In the genomic region with DNA sequence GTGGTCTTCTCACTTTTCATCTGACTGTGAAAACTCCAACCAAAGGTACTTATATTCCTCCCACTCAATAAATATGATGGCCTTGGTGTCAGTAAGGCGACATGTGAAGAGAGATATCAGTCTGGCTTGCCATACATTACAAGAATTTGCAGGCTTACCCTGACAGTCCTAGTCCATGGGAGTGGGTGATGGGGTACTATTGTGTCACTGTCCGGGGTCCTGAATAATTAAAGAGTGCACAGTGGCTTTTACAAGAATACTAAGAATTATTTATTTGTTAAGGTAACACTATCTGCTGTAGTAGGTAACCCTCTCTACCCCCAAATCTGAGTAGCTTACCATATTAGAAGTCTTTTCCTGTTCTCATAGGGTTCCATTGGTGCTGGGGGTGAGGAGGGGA, we compare ENCODE assay signal across 29 cellular contexts. TPM values are rescaled to one million over a fixed set of nuclear protein-coding genes. Genes with fewer than 3 reads are reported as not detected.
DNase-seq lines count a peak whose midpoint lies in the region; ATAC-seq, FAIRE-seq and TF ChIP-seq lines count a peak whose summit lies in the region.
"Had no signal": no experiment of that assay in that cellular context is flagged by ENCODE, and none has a peak within 500 bp of the region (broad histone marks: within the 10 kb centered on the region; RNA-seq: fewer than 3 reads in every experiment).

No MANE protein-coding gene starts in this region.

- H3K27ac ChIP-seq in HepG2 (ENCODE audit: extremely low read length, insufficient read depth, low read length) (no peak overlapping the region), right lobe of liver (no peak overlapping the region)
- H3K27ac ChIP-seq: BLaER1 had no signal

- ATAC-seq in HepG2 (no peak), right lobe of liver (no peak), HG02970 (IDR thresholded peaks at IDR 0.05; ENCODE audit: low FRiP score, unreplicated experiment) (no peak), GM21723 (IDR thresholded peaks at IDR 0.05; ENCODE audit: unreplicated experiment) (no peak)
- ATAC-seq: T-cell had no signal

- DNase-seq in HepG2 (ENCODE audit: low spot score): no peak
- no peak for DNase-seq in right lobe of liver
- DNase-seq in iPS-NIHi11 (ENCODE audit: low spot score): peak; percentile 36
- no peak for DNase-seq in medulla oblongata (ENCODE audit: extremely low spot score)
- DNase-seq: CD4-positive, CD25-positive, alpha-beta regulatory T cell; KBM-7; MM.1S; NCI-H1092; NCI-H1417 treated with DMSO at 0.1 percent for 48 hours; NCI-H1694 treated with DMSO at 0.1 percent for 48 hours; NCI-H2081; NCI-H2171; NCI-H226; NCI-H510A; NCI-H69; OCI-M1; SIG-M5; T-cell had no signal

- TF ChIP-seq POLR2A in HepG2 (IDR thresholded peaks at IDR 0.05; ENCODE audit: insufficient read depth in 1 of 2, low read depth in 2 of 2, low read length in 2 of 2) (no peak), right lobe of liver (IDR thresholded peaks at IDR 0.05) (no peak)

- H3K4me3 ChIP-seq in HepG2 (replicated peaks in 1 of 3; ENCODE audit: insufficient read depth in 1 of 3, low read depth in 2 of 3, low read length in 3 of 3) (no peak overlapping the region), right lobe of liver (no peak overlapping the region)
- H3K4me3 ChIP-seq: BLaER1 had no signal

- H3K27me3 ChIP-seq in HepG2 (ENCODE audit: control insufficient read depth in 1 of 2, insufficient read depth in 2 of 2, low read length in 2 of 2): no peaks in the 10 kb centered on the region
- H3K27me3 ChIP-seq in right lobe of liver: no peaks in the 10 kb centered on the region
- H3K27me3 ChIP-seq: BLaER1 had no signal

- 8% methylated on average over 2 of the region's 2 CpGs for WGBS in HepG2 (ENCODE audit: low lambda C conversion rate)
- WGBS in right lobe of liver (ENCODE audit: insufficient coverage, low coverage, low lambda C conversion rate, missing lambda C conversion rate): 70% methylated on average over 2 of the region's 2 CpGs

- H3K79me2 ChIP-seq in HepG2 (ENCODE audit: insufficient read depth, low read length): no peaks in the 10 kb centered on the region

- H4K20me1 ChIP-seq in HepG2 (ENCODE audit: insufficient read depth, low read length): no peaks in the 10 kb centered on the region
- H4K20me1 ChIP-seq: BLaER1 had no signal

- POLR2A ChIA-PET in HepG2 (lab: Yijun Ruan, JAX): no interaction called here

- CTCF ChIA-PET in HepG2 (lab: Yijun Ruan, JAX; ENCODE audit: low intra/inter-chr PET ratio, low total read pairs): no interaction called here

- H3K4me2 ChIP-seq in HepG2 (ENCODE audit: low read depth, low read length): no peak overlapping the region
- H3K4me2 ChIP-seq: BLaER1 had no signal

- no peaks in the 10 kb centered on the region for H3K9me3 ChIP-seq in HepG2 (ENCODE audit: low read length)
- no peaks in the 10 kb centered on the region for H3K9me3 ChIP-seq in right lobe of liver
- H3K9me3 ChIP-seq: BLaER1 had no signal

- intact Hi-C loops in HepG2 (cut with micrococcal nuclease; ENCODE audit: unreplicated experiment) (no loop called here), right lobe of liver (cut with DNase I) (no loop called here)

- TF ChIP-seq CTCF in HepG2 (CRISPR knock-in tag; IDR thresholded peaks at IDR 0.05) (no peak), right lobe of liver (IDR thresholded peaks at IDR 0.05) (no peak)

- H2AFZ ChIP-seq in HepG2 (ENCODE audit: low read length): no peak overlapping the region

- BruUV-seq in HepG2 (replicated peaks; lab: Mats Ljungman, UMichigan): no TSS peak

- FAIRE-seq in HepG2 (lab: Jason Lieb, UNC): no peak
- FAIRE-seq: D721Med, GM18507, H1, RCC 7860 had no signal

- H3K36me3 ChIP-seq in HepG2 (replicated peaks in 1 of 2; ENCODE audit: control insufficient read depth in 1 of 2, insufficient read depth in 2 of 2, low read length in 2 of 2): no peaks in the 10 kb centered on the region
- H3K36me3 ChIP-seq in right lobe of liver: no peaks in the 10 kb centered on the region
- H3K36me3 ChIP-seq: BLaER1 had no signal

- H3K4me1 ChIP-seq in HepG2 (ENCODE audit: insufficient read depth, low read length) (no peaks in the 10 kb centered on the region), right lobe of liver (peaks cover 0 to 3% (median 0%) of the 10 kb centered on the region in 4 donors)
- H3K4me1 ChIP-seq: BLaER1 had no signal

- no peak for TF ChIP-seq RAD21 in HepG2 (CRISPR knock-in tag; IDR thresholded peaks at IDR 0.05)

- H3K9ac ChIP-seq in HepG2 (ENCODE audit: insufficient read depth, low read depth, low read length): no peak overlapping the region
- H3K9ac ChIP-seq: BLaER1 had no signal

- TF ChIP-seq EP300 in HepG2 (IDR thresholded peaks at IDR 0.05; ENCODE audit: low read depth in 2 of 2, low read length in 2 of 2): no peak
- TF ChIP-seq EP300 in HepG2 (CRISPR knock-in tag; IDR thresholded peaks at IDR 0.05; ENCODE audit: borderline replicate concordance): no peak

- in situ Hi-C loops in HepG2 (cut with HindIII; ENCODE audit: extremely low pct_ligation_motif_present, low pct_unique_long_range_greater_than_20kb): no loop called here

TF ChIP-seq in PFSK-1, 5 proteins besides CTCF, POLR2A, EP300 and RAD21:
- TF ChIP-seq SIN3A (IDR thresholded peaks at IDR 0.05; ENCODE audit: borderline replicate concordance, insufficient read depth, low read length) (no peak), POLR2AphosphoS5 (IDR thresholded peaks at IDR 0.05; ENCODE audit: low read depth, low read length) (no peak), TAF1 (IDR thresholded peaks at IDR 0.05; ENCODE audit: borderline replicate concordance, insufficient read depth, low read length) (no peak)
- TF ChIP-seq, protein P1, sequence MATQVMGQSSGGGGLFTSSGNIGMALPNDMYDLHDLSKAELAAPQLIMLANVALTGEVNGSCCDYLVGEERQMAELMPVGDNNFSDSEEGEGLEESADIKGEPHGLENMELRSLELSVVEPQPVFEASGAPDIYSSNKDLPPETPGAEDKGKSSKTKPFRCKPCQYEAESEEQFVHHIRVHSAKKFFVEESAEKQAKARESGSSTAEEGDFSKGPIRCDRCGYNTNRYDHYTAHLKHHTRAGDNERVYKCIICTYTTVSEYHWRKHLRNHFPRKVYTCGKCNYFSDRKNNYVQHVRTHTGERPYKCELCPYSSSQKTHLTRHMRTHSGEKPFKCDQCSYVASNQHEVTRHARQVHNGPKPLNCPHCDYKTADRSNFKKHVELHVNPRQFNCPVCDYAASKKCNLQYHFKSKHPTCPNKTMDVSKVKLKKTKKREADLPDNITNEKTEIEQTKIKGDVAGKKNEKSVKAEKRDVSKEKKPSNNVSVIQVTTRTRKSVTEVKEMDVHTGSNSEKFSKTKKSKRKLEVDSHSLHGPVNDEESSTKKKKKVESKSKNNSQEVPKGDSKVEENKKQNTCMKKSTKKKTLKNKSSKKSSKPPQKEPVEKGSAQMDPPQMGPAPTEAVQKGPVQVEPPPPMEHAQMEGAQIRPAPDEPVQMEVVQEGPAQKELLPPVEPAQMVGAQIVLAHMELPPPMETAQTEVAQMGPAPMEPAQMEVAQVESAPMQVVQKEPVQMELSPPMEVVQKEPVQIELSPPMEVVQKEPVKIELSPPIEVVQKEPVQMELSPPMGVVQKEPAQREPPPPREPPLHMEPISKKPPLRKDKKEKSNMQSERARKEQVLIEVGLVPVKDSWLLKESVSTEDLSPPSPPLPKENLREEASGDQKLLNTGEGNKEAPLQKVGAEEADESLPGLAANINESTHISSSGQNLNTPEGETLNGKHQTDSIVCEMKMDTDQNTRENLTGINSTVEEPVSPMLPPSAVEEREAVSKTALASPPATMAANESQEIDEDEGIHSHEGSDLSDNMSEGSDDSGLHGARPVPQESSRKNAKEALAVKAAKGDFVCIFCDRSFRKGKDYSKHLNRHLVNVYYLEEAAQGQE (IDR thresholded peaks at IDR 0.05; ENCODE audit: insufficient read depth in 1 of 2, low read depth in 2 of 2, low read length in 2 of 2): peak; percentile 51 to 90; a peak in 3 of 4 replicates

RNA-seq across cellular contexts. Expression of a gene that starts 23.1 kb away (rescaled TPM):
- total RNA-seq in HepG2 (2016; rRNA removed; fragmentation: Illumina TruSeq; extraction: Trizol) (not detected in 2 replicates), right lobe of liver (not detected)
- total RNA-seq in HepG2 (2016; cell fraction: cytosol; rRNA removed; fragmentation: Illumina TruSeq; extraction: Trizol; ENCODE audit: low read depth): not detected in 2 replicates
- total RNA-seq in HepG2 (2016; cell fraction: insoluble cytoplasmic fraction; rRNA removed; fragmentation: Illumina TruSeq; extraction: Trizol): not detected in 2 replicates
- total RNA-seq in HepG2 (2016; cell fraction: membrane; rRNA removed; fragmentation: Illumina TruSeq; extraction: Trizol): not detected in 2 replicates
- total RNA-seq in HepG2 (2016; cell fraction: nucleus; rRNA removed; fragmentation: Illumina TruSeq; extraction: Trizol): not detected in 2 replicates
- polyA plus RNA-seq in HepG2 (2011; rRNA removed): 0.12 TPM in 1 of 2 replicates, not detected in the other
- polyA plus RNA-seq in HepG2 (2011; cell fraction: cytosol; rRNA removed): 0.12 TPM in 1 of 2 replicates, not detected in the other
- polyA plus RNA-seq in HepG2 (2011; cell fraction: nucleus; rRNA removed): not detected in 2 replicates
- polyA plus RNA-seq in HepG2 (2012): not detected in 2 replicates
- not detected in 2 replicates for polyA plus RNA-seq in HepG2 (2016; cell fraction: cytosol; fragmentation: Illumina TruSeq; extraction: Trizol; ENCODE audit: low read depth)
- 0.34 TPM in 1 of 2 replicates, not detected in the other for polyA plus RNA-seq in HepG2 (2016; cell fraction: insoluble cytoplasmic fraction; fragmentation: Illumina TruSeq; extraction: Trizol; ENCODE audit: low read depth)
- polyA plus RNA-seq in HepG2 (2016; cell fraction: membrane; fragmentation: Illumina TruSeq; extraction: Trizol; ENCODE audit: low read depth): not detected in 2 replicates
- not detected in 2 replicates for polyA plus RNA-seq in HepG2 (2016; cell fraction: nucleus; fragmentation: Illumina TruSeq; extraction: Trizol; ENCODE audit: insufficient read depth, low read depth)
- polyA minus RNA-seq in HepG2 (2011; rRNA and poly(A)+ RNA removed; ENCODE audit: low replicate concordance): not detected in 2 replicates
- not detected in 2 replicates for polyA minus RNA-seq in HepG2 (2011; cell fraction: cytosol; rRNA and poly(A)+ RNA removed)
- not detected in 2 replicates for polyA minus RNA-seq in HepG2 (2011; cell fraction: nucleus; rRNA and poly(A)+ RNA removed)
- polyA plus RNA-seq in PFSK-1 (2012; ENCODE audit: insufficient read length, low read depth): not detected
- total RNA-seq: A172; CD4-positive, CD25-positive, alpha-beta regulatory T cell; H1; HT-29; T-cell had no signal
- polyA plus RNA-seq: AG04450; CD4-positive, CD25-positive, alpha-beta regulatory T cell; H1 had no signal
